Comparison of ENCODE assay signal across 14 cellular contexts in genomic region chr19:55673889-55674288, GRCh38. TPM values are rescaled to one million over a fixed set of nuclear protein-coding genes. Genes with fewer than 3 reads are reported as not detected.
DNase-seq lines count a peak whose midpoint lies in the region; ATAC-seq and TF ChIP-seq lines count a peak whose summit lies in the region.
"Had no signal": no experiment of that assay in that cellular context is flagged by ENCODE, and none has a peak within 500 bp of the region (broad histone marks: within the 10 kb centered on the region; RNA-seq: fewer than 3 reads in every experiment).

No MANE protein-coding gene starts in this region.

- peaks cover 36% of the 10 kb centered on the region for H3K4me1 Mint-ChIP-seq in neural progenitor cell

- 76% methylated on average over 9 of the region's 15 CpGs for WGBS in SK-N-SH (ENCODE audit: low lambda C conversion rate)
- WGBS in aorta, 2 donors = 67 to 75% methylated on average over 13 to 15 of the region's 15 CpGs

- CTCF ChIA-PET in SK-N-SH (lab: Yijun Ruan, JAX) = interaction anchor here (1.8 to 2.1 kb wide), 2 partner anchors 11 to 17 kb away, joined by 8 to 9 read pairs; no protein-coding TSS in a partner anchor

- H3K9ac ChIP-seq in SK-N-SH (no peak overlapping the region), NT2/D1 (ENCODE audit: insufficient read length, low read depth) (no peak overlapping the region), neural progenitor cell (no peak overlapping the region)

- TF ChIP-seq EP300 in SK-N-SH (IDR thresholded peaks at IDR 0.05; ENCODE audit: borderline replicate concordance in 1 of 2, low read depth in 1 of 2, low read length in 1 of 2) = no peak

- peaks cover 7 to 28% of the 10 kb centered on the region in 2 experiments; a peak in 3 of 4 replicates for H3K4me1 ChIP-seq in SK-N-SH (ENCODE audit: control insufficient read depth in 1 of 2, insufficient read depth in 2 of 2, low read depth in 1 of 2, low read length in 1 of 2)
- peaks cover 4% of the 10 kb centered on the region for H3K4me1 ChIP-seq in NT2/D1 (ENCODE audit: insufficient read depth, insufficient read length)
- H3K4me1 ChIP-seq in breast epithelium = peaks cover 0 to 26% of the 10 kb centered on the region in 2 donors
- peaks cover 19% of the 10 kb centered on the region for H3K4me1 ChIP-seq in neural progenitor cell
- H3K4me1 ChIP-seq in aorta (ENCODE audit: control insufficient read depth in 1 of 2, insufficient read depth in 2 of 2, low read length in 2 of 2) = no peaks in the 10 kb centered on the region

- TF ChIP-seq POLR2A in breast epithelium (IDR thresholded peaks at IDR 0.05) = no peak

- TF ChIP-seq RAD21 in SK-N-SH (IDR thresholded peaks at IDR 0.05; ENCODE audit: low read length) = no peak

- peaks cover 78% of the 10 kb centered on the region for H4K20me1 ChIP-seq in SK-N-SH (ENCODE audit: insufficient read depth)
- peaks cover 75% of the 10 kb centered on the region for H4K20me1 ChIP-seq in neural progenitor cell (ENCODE audit: low read depth)

- H3K9me3 ChIP-seq in SK-N-SH (no peaks in the 10 kb centered on the region), NT2/D1 (ENCODE audit: insufficient read depth, low read length) (no peaks in the 10 kb centered on the region), breast epithelium (no peaks in the 10 kb centered on the region), neural progenitor cell (ENCODE audit: low read depth) (no peaks in the 10 kb centered on the region), aorta (ENCODE audit: control insufficient read depth, low read length) (no peaks in the 10 kb centered on the region)
- H3K9me3 ChIP-seq: HAP-1, lower lobe of right lung had no signal

- H3K36me3 ChIP-seq in SK-N-SH (replicated peaks in 1 of 2; ENCODE audit: control insufficient read depth in 1 of 2, insufficient read depth in 2 of 2, low read length in 1 of 2) (peaks cover 19 to 46% of the 10 kb centered on the region in 2 experiments), NT2/D1 (ENCODE audit: insufficient read depth, insufficient read length, low read length) (peaks cover 59% of the 10 kb centered on the region), breast epithelium (peaks cover 17% of the 10 kb centered on the region), neural progenitor cell (no peaks in the 10 kb centered on the region), aorta (ENCODE audit: control insufficient read depth in 1 of 2, insufficient read depth in 2 of 2, low read length in 1 of 2) (peaks cover 3 to 5% of the 10 kb centered on the region in 2 donors)

- H3K36me3 Mint-ChIP-seq in neural progenitor cell = peaks cover 18% of the 10 kb centered on the region

- H2AFZ ChIP-seq in SK-N-SH (ENCODE audit: low read depth) (no peak overlapping the region), neural progenitor cell (replicated peaks) (no peak overlapping the region)

- intact Hi-C loops in breast epithelium (cut with DNase I; ENCODE audit: low total_unique reads) = no loop called here
- intact Hi-C loops in aorta (cut with DNase I) = no loop called here

- POLR2A ChIA-PET in SK-N-SH (lab: Yijun Ruan, JAX) = no interaction called here

- H3K4me3 Mint-ChIP-seq in neural progenitor cell = peak overlapping the region; percentile 81

- H3K9me3 Mint-ChIP-seq in neural progenitor cell = no peaks in the 10 kb centered on the region

- 0 out of 2 replicates have a peak overlapping the region, but pooled peaks have one; percentile 97 for H3K4me2 ChIP-seq in SK-N-SH
- peak overlapping the region; percentile 87 for H3K4me2 ChIP-seq in neural progenitor cell

- H3K27ac Mint-ChIP-seq in neural progenitor cell = peak overlapping the region; percentile 29

- no peak for DNase-seq in SK-N-SH
- no peak for DNase-seq in NT2/D1 (ENCODE audit: low read depth, low spot score)
- no peak for DNase-seq in breast epithelium (ENCODE audit: low spot score in 2 of 2)
- DNase-seq in neural progenitor cell (ENCODE audit: low spot score) = no peak
- DNase-seq in aorta = no peak
- DNase-seq in T1000 (lab: John Stamatoyannopoulos, UW) = no peak
- DNase-seq: activated CD4-positive, alpha-beta T cell treated with anti-CD3 and anti-CD28 coated beads, Interleukin-2, amount 50 U/mL, for 1 hour; GF-D8; lower lobe of right lung; NCI-H1417 treated with DMSO at 0.1 percent for 48 hours had no signal

- ATAC-seq in SK-N-SH treated with all-trans-retinoic acid at 6 μM for 48 hours (no peak), GM21526 (IDR thresholded peaks at IDR 0.05; ENCODE audit: low FRiP score, unreplicated experiment) (no peak), aorta (ENCODE audit: low FRiP score) (no peak)
- ATAC-seq: sciatic nerve had no signal

- H3K27me3 Mint-ChIP-seq in neural progenitor cell (ENCODE audit: insufficient read depth, low read depth) = peaks cover 14% of the 10 kb centered on the region

- peak overlapping the region in 1 of 2 experiments; percentile 96; a peak in 2 of 4 replicates for H3K4me3 ChIP-seq in SK-N-SH (ENCODE audit: low read depth in 2 of 2, low read length in 1 of 2)
- H3K4me3 ChIP-seq in NT2/D1 (ENCODE audit: insufficient read length, low read depth) = peak overlapping the region; percentile 32
- H3K4me3 ChIP-seq in breast epithelium = no peak overlapping the region
- H3K4me3 ChIP-seq in neural progenitor cell = no peak overlapping the region
- no peak overlapping the region for H3K4me3 ChIP-seq in aorta (ENCODE audit: low read length in 2 of 2)

- H3K27me3 ChIP-seq in SK-N-SH (ENCODE audit: insufficient read depth) = no peaks in the 10 kb centered on the region
- no peaks in the 10 kb centered on the region for H3K27me3 ChIP-seq in NT2/D1 (ENCODE audit: insufficient read depth, insufficient read length)
- no peaks in the 10 kb centered on the region for H3K27me3 ChIP-seq in breast epithelium
- no peaks in the 10 kb centered on the region for H3K27me3 ChIP-seq in neural progenitor cell
- no peaks in the 10 kb centered on the region for H3K27me3 ChIP-seq in aorta (ENCODE audit: control insufficient read depth in 1 of 2, insufficient read depth in 2 of 2, low read length in 1 of 2)

- H3F3A ChIP-seq in SK-N-SH (replicated peaks; ENCODE audit: insufficient read depth) (peaks cover 38% of the 10 kb centered on the region), neural progenitor cell (ENCODE audit: low read depth) (peaks cover 46% of the 10 kb centered on the region)

- H3K27ac ChIP-seq in SK-N-SH (ENCODE audit: low read depth in 2 of 2, low read length in 1 of 2) (peak overlapping the region; percentile 7 to 33; a peak in 3 of 4 replicates), breast epithelium (peak overlapping the region; percentile 91 to 96), neural progenitor cell (peak overlapping the region; percentile 20), aorta (ENCODE audit: low read depth in 1 of 2, low read length in 2 of 2) (no peak overlapping the region)

- peaks cover 87% of the 10 kb centered on the region for H3K79me2 ChIP-seq in SK-N-SH (ENCODE audit: insufficient read depth)
- H3K79me2 ChIP-seq in neural progenitor cell (ENCODE audit: low read depth) = peaks cover 83% of the 10 kb centered on the region

- TF ChIP-seq CTCF in SK-N-SH (IDR thresholded peaks at IDR 0.05) (no peak), breast epithelium (IDR thresholded peaks at IDR 0.05) (no peak), neural progenitor cell (IDR thresholded peaks at IDR 0.05) (no peak)

- H3K9me2 ChIP-seq in SK-N-SH = no peaks in the 10 kb centered on the region

TF ChIP-seq in SK-N-SH, 30 proteins besides CTCF, POLR2A, EP300 and RAD21 (continues in another document):
- no peak for TF ChIP-seq SIN3A (IDR thresholded peaks at IDR 0.05; ENCODE audit: borderline replicate concordance, low read depth, low read length)
- TF ChIP-seq RFX5 (IDR thresholded peaks at IDR 0.05; ENCODE audit: low read length) = no peak
- TF ChIP-seq RXRA (IDR thresholded peaks at IDR 0.05; ENCODE audit: borderline replicate concordance, low read depth) = no peak

TF ChIP-seq in SK-N-SH treated with all-trans-retinoic acid at 6 μM for 48 hours, 23 proteins besides CTCF, POLR2A, EP300 and RAD21 (continues in another document):
- TF ChIP-seq CSDC2 (CRISPR knock-in tag; IDR thresholded peaks at IDR 0.05) (no peak), RARB (CRISPR knock-in tag; IDR thresholded peaks at IDR 0.05) (no peak)

RNA-seq across cellular contexts. Expression of gene EPN1, which starts 1.1 kb away (rescaled TPM):
- polyA plus RNA-seq in SK-N-SH (2012; rRNA removed) (72.0 and 134 TPM in 2 replicates), aorta (10 to 100 TPM; 66.8 to 68.5 TPM)
- 63.8 and 104 TPM in 2 replicates for polyA plus RNA-seq in SK-N-SH (2012; cell fraction: cytosol; rRNA removed)
- polyA plus RNA-seq in SK-N-SH (2012; cell fraction: nucleus; rRNA removed) = 83.4 and 133 TPM in 2 replicates
- total RNA-seq in breast epithelium (10 to 100 TPM; 22.2 to 47.2 (median 27.5) TPM), neural progenitor cell (ENCODE audit: low replicate concordance) (16.1 and 75.0 TPM in 2 replicates), aorta (10 to 100 TPM; 74.7 to 87.8 TPM)

RNA-seq across cellular contexts. Expression of gene U2AF2, which starts 19.1 kb away (rescaled TPM):
- 217 and 321 TPM in 2 replicates for polyA plus RNA-seq in SK-N-SH (2012; rRNA removed)
- 124 and 156 TPM in 2 replicates for polyA plus RNA-seq in SK-N-SH (2012; cell fraction: cytosol; rRNA removed)
- polyA plus RNA-seq in SK-N-SH (2012; cell fraction: nucleus; rRNA removed) = 370 and 570 TPM in 2 replicates
- 10 to 100 TPM; 82.5 to 93.4 (median 85.3) TPM for total RNA-seq in breast epithelium
- 124 and 238 TPM in 2 replicates for total RNA-seq in neural progenitor cell (ENCODE audit: low replicate concordance)
- 100 to 1,000 TPM; 113 to 129 TPM for total RNA-seq in aorta
- polyA plus RNA-seq in aorta = 10 to 100 TPM; 40.6 to 66.3 TPM

RNA-seq across cellular contexts. Expression of gene CCDC106, which starts 25.9 kb away (rescaled TPM):
- polyA plus RNA-seq in SK-N-SH (2012; rRNA removed) (20.1 and 27.1 TPM in 2 replicates), aorta (10 to 100 TPM; 10.0 to 19.0 TPM)
- 16.0 and 19.9 TPM in 2 replicates for polyA plus RNA-seq in SK-N-SH (2012; cell fraction: cytosol; rRNA removed)
- polyA plus RNA-seq in SK-N-SH (2012; cell fraction: nucleus; rRNA removed) = 37.5 and 65.8 TPM in 2 replicates
- total RNA-seq in breast epithelium (10 to 100 TPM in 2 of 3 donors, 1 to 10 TPM in 1; 7.9 to 10.5 (median 10.2) TPM), neural progenitor cell (ENCODE audit: low replicate concordance) (7.6 and 24.9 TPM in 2 replicates), aorta (10 to 100 TPM in 1 of 2 donors, 1 to 10 TPM in 1; 7.2 to 11.0 TPM)

RNA-seq across cellular contexts. Expression of gene ZNF581, which starts 30.4 kb away (rescaled TPM):
- polyA plus RNA-seq in SK-N-SH (2012; rRNA removed) (24.2 and 24.7 TPM in 2 replicates), aorta (10 to 100 TPM; 15.8 to 23.8 TPM)
- 14.5 and 20.7 TPM in 2 replicates for polyA plus RNA-seq in SK-N-SH (2012; cell fraction: cytosol; rRNA removed)
- 27.5 and 35.6 TPM in 2 replicates for polyA plus RNA-seq in SK-N-SH (2012; cell fraction: nucleus; rRNA removed)
- total RNA-seq in breast epithelium (10 to 100 TPM; 10.7 to 16.8 (median 16.7) TPM), neural progenitor cell (ENCODE audit: low replicate concordance) (12.2 and 32.4 TPM in 2 replicates), aorta (10 to 100 TPM; 11.0 to 19.4 TPM)

RNA-seq across cellular contexts. Expression of gene ZNF580, which starts 33.1 kb away (rescaled TPM):
- 14.0 and 21.9 TPM in 2 replicates for polyA plus RNA-seq in SK-N-SH (2012; rRNA removed)
- polyA plus RNA-seq in SK-N-SH (2012; cell fraction: cytosol; rRNA removed) = 16.3 and 18.1 TPM in 2 replicates
- 76.2 and 102 TPM in 2 replicates for polyA plus RNA-seq in SK-N-SH (2012; cell fraction: nucleus; rRNA removed)
- total RNA-seq in breast epithelium = 10 to 100 TPM; 21.0 to 24.3 (median 22.4) TPM
- total RNA-seq in neural progenitor cell (ENCODE audit: low replicate concordance) = 2.8 and 13.4 TPM in 2 replicates
- total RNA-seq in aorta = 10 to 100 TPM; 42.9 to 43.7 TPM
- polyA plus RNA-seq in aorta = 10 to 100 TPM; 13.3 to 79.6 TPM

Comparison
In these comparisons a context has a peak if more than half of its experiments do, and no peak if none do; other contexts are left out.
1. H3K27ac ChIP-seq: peak in SK-N-SH (2 of 2), breast epithelium (2 of 2) and neural progenitor cell (single experiment); none in aorta (0 of 2).